Comparison of ENCODE assay signal across 19 cellular contexts in genomic region chrX:7071390-7071789, GRCh38.
DNase-seq lines count a peak whose midpoint lies in the region; ATAC-seq and TF ChIP-seq lines count a peak whose summit lies in the region.
"Had no signal": no experiment of that assay in that cellular context is flagged by ENCODE, and none has a peak within 500 bp of the region (broad histone marks: within the 10 kb centered on the region; RNA-seq: fewer than 3 reads in every experiment).

No MANE protein-coding gene starts in this region.

- no peaks in the 10 kb centered on the region for H3K4me1 ChIP-seq in left ventricle myocardium inferior

- peak; percentile 36 for ATAC-seq in GM19463 (IDR thresholded peaks at IDR 0.05; ENCODE audit: unreplicated experiment)
- ATAC-seq in HG03378 (IDR thresholded peaks at IDR 0.05; ENCODE audit: unreplicated experiment): peak; percentile 61
- peak; percentile 62 to 90 for ATAC-seq in stimulated activated naive B cell treated with anti-CD40 and anti-IgM and Interleukin-4, amounts not matched to agents 10 μg/mL and 1 μg/mL and 100 μg/mL, for 72 hours (replicated peaks)
- ATAC-seq: Panc1, Right ventricle myocardium inferior had no signal

- no peaks in the 10 kb centered on the region for H3K27me3 Mint-ChIP-seq in activated naive CD8-positive, alpha-beta T cell
- H3K27me3 Mint-ChIP-seq in activated naive CD8-positive, alpha-beta T cell treated with anti-CD3 and anti-CD28 coated beads for 36 hours: no peaks in the 10 kb centered on the region
- H3K27me3 Mint-ChIP-seq in stimulated activated naive B cell treated with anti-CD40 and anti-IgM and Interleukin-4, amounts not matched to agents 10 μg/mL and 1 μg/mL and 100 μg/mL, for 72 hours: no peaks in the 10 kb centered on the region

- intact Hi-C loops in left ventricle myocardium inferior (cut with micrococcal nuclease): no loop called here

- no peaks in the 10 kb centered on the region for H3K9me3 Mint-ChIP-seq in activated naive CD8-positive, alpha-beta T cell (ENCODE audit: low read depth)
- H3K9me3 Mint-ChIP-seq in activated naive CD8-positive, alpha-beta T cell treated with anti-CD3 and anti-CD28 coated beads for 36 hours: no peaks in the 10 kb centered on the region
- no peaks in the 10 kb centered on the region for H3K9me3 Mint-ChIP-seq in stimulated activated naive B cell treated with anti-CD40 and anti-IgM and Interleukin-4, amounts not matched to agents 10 μg/mL and 1 μg/mL and 100 μg/mL, for 72 hours

- no peak overlapping the region for H3K4me3 ChIP-seq in left ventricle myocardium inferior

- H3K27ac Mint-ChIP-seq in activated naive CD8-positive, alpha-beta T cell: peak overlapping the region; percentile 54
- H3K27ac Mint-ChIP-seq in activated naive CD8-positive, alpha-beta T cell treated with anti-CD3 and anti-CD28 coated beads for 36 hours: no peak overlapping the region
- no peak overlapping the region for H3K27ac Mint-ChIP-seq in stimulated activated naive B cell treated with anti-CD40 and anti-IgM and Interleukin-4, amounts not matched to agents 10 μg/mL and 1 μg/mL and 100 μg/mL, for 72 hours

- H3K9me3 ChIP-seq in left ventricle myocardium inferior (replicated peaks): no peaks in the 10 kb centered on the region
- H3K9me3 ChIP-seq: SK-N-SH had no signal

- no peak overlapping the region for H3K4me3 Mint-ChIP-seq in activated naive CD8-positive, alpha-beta T cell
- H3K4me3 Mint-ChIP-seq in activated naive CD8-positive, alpha-beta T cell treated with anti-CD3 and anti-CD28 coated beads for 36 hours: no peak overlapping the region
- no peak overlapping the region for H3K4me3 Mint-ChIP-seq in stimulated activated naive B cell treated with anti-CD40 and anti-IgM and Interleukin-4, amounts not matched to agents 10 μg/mL and 1 μg/mL and 100 μg/mL, for 72 hours

- H3K36me3 ChIP-seq in left ventricle myocardium inferior: no peaks in the 10 kb centered on the region

- peaks cover 2% of the 10 kb centered on the region for H3K36me3 Mint-ChIP-seq in activated naive CD8-positive, alpha-beta T cell
- H3K36me3 Mint-ChIP-seq in activated naive CD8-positive, alpha-beta T cell treated with anti-CD3 and anti-CD28 coated beads for 36 hours: peaks cover 18% of the 10 kb centered on the region
- H3K36me3 Mint-ChIP-seq in stimulated activated naive B cell treated with anti-CD40 and anti-IgM and Interleukin-4, amounts not matched to agents 10 μg/mL and 1 μg/mL and 100 μg/mL, for 72 hours: peaks cover 27 to 72% of the 10 kb centered on the region in 2 donors

- H3K27me3 ChIP-seq in left ventricle myocardium inferior (ENCODE audit: low read depth): no peaks in the 10 kb centered on the region

- no peak for DNase-seq in activated naive CD8-positive, alpha-beta T cell treated with anti-CD3 and anti-CD28 coated beads for 36 hours
- no peak for DNase-seq in stimulated activated naive B cell treated with anti-CD40 and anti-IgM and Interleukin-4, amounts not matched to agents 10 μg/mL and 1 μg/mL and 100 μg/mL, for 72 hours
- no peak for DNase-seq in activated T-cell treated with anti-CD3 and anti-CD28 coated beads for 4 hours
- no peak for DNase-seq in left ventricle myocardium inferior
- DNase-seq in hippocampal formation (lab: John Stamatoyannopoulos, UW): no peak
- DNase-seq: C1 segment of cervical spinal cord, COR-L47, DMS53, HCEC 1CT, NCI-H1417 treated with DMSO at 0.1 percent for 48 hours, NCI-H2029, NCI-H2171 treated with DMSO at 0.1 percent for 48 hours, NCI-H510A, SK-N-SH had no signal

- H3K4me1 Mint-ChIP-seq in activated naive CD8-positive, alpha-beta T cell (ENCODE audit: low read depth): peaks cover 38% of the 10 kb centered on the region
- H3K4me1 Mint-ChIP-seq in activated naive CD8-positive, alpha-beta T cell treated with anti-CD3 and anti-CD28 coated beads for 36 hours: peaks cover 16% of the 10 kb centered on the region
- H3K4me1 Mint-ChIP-seq in stimulated activated naive B cell treated with anti-CD40 and anti-IgM and Interleukin-4, amounts not matched to agents 10 μg/mL and 1 μg/mL and 100 μg/mL, for 72 hours: peaks cover 34 to 40% of the 10 kb centered on the region in 2 donors

- no peak for TF ChIP-seq CTCF in left ventricle myocardium inferior (IDR thresholded peaks at IDR 0.05; ENCODE audit: borderline replicate concordance)

- H3K27ac ChIP-seq in left ventricle myocardium inferior (replicated peaks): no peak overlapping the region
